ENCODE assay signal across 25 cellular contexts in the genomic region with DNA sequence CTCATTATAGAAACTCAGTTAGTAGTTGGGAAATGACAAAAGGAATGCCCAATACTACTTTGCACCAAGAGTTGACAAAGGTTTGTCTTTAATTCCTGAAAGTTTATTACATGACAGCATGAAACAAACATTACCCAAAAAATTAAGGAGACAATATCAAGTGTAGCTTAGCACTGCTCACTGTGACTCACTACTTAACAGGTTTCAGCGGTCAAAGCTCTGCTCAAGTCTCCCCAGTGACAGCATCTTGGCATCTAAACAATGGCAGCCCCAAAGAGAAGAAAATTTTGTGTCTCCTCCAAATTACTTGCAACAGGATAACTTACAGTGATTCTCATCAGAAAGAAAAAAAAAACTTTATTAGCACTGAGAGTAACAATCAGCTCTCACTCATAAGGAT.
DNase-seq lines count a peak whose midpoint lies in the region; ATAC-seq, FAIRE-seq and TF ChIP-seq lines count a peak whose summit lies in the region.
"Had no signal": no experiment of that assay in that cellular context is flagged by ENCODE, and none has a peak within 500 bp of the region (broad histone marks: within the 10 kb centered on the region; RNA-seq: fewer than 3 reads in every experiment).

No MANE protein-coding gene starts in this region.

- H3K4me1 Mint-ChIP-seq in GM23338 = no peaks in the 10 kb centered on the region
- H3K4me1 Mint-ChIP-seq: CD4-positive, alpha-beta memory T cell had no signal

- peak overlapping the region; percentile 3; the same call in 1 of the 2 replicates for H3K27ac Mint-ChIP-seq in GM23338
- H3K27ac Mint-ChIP-seq: CD4-positive, alpha-beta memory T cell had no signal

- 0 out of 3 replicates have a peak, but pooled peaks cover 2% of the 10 kb centered on the region for H3K9me3 Mint-ChIP-seq in GM23338

- H3K4me1 ChIP-seq in GM23338 (ENCODE audit: insufficient read depth) = no peaks in the 10 kb centered on the region
- H3K4me1 ChIP-seq: HAP-1 had no signal

- no peaks in the 10 kb centered on the region for H3K27me3 Mint-ChIP-seq in GM23338 (ENCODE audit: insufficient read depth, low read depth, poor library complexity)
- H3K27me3 Mint-ChIP-seq: CD4-positive, alpha-beta memory T cell had no signal

- H3K27me3 ChIP-seq in GM23338 (ENCODE audit: insufficient read depth) = no peaks in the 10 kb centered on the region
- H3K27me3 ChIP-seq in bronchial epithelial cell (ENCODE audit: control insufficient read depth, insufficient read depth, low read length) = no peaks in the 10 kb centered on the region

- DNase-seq in GM23338 (ENCODE audit: low spot score) (no peak), RKO (ENCODE audit: low spot score) (peak; percentile 12), bronchial epithelial cell (ENCODE audit: low read depth) (peak; percentile 11), glomerular visceral epithelial cell (ENCODE audit: extremely low spot score) (no peak), hepatic stellate cell (ENCODE audit: low spot score) (no peak)
- DNase-seq: C1 segment of cervical spinal cord; CD4-positive, alpha-beta memory T cell; COR-L47; EL; GF-D8; Karpas-422; MV-4-11; NCI-H1105 treated with DMSO at 0.1 percent for 48 hours; NCI-H146; NCI-H1930; NCI-H2107; NCI-H446 treated with DMSO at 0.1 percent for 48 hours; NCI-H526; SHP77 treated with DMSO at 0.1 percent for 48 hours had no signal

- no peak overlapping the region for H3K4me2 ChIP-seq in GM23338

- H3K4me3 ChIP-seq in GM23338 = no peak overlapping the region
- no peak overlapping the region for H3K4me3 ChIP-seq in bronchial epithelial cell (ENCODE audit: low read depth, low read length)
- H3K4me3 ChIP-seq: HAP-1 had no signal

- H2AFZ ChIP-seq in GM23338 = no peak overlapping the region

- H3K9me2 ChIP-seq in GM23338 (ENCODE audit: insufficient read depth) = no peaks in the 10 kb centered on the region

- no peak for FAIRE-seq in bronchial epithelial cell (lab: Jason Lieb, UNC)
- FAIRE-seq: GM18507, HepG2 had no signal

- ATAC-seq in GM23338 (no peak), HG02798 (IDR thresholded peaks at IDR 0.05; ENCODE audit: poor library complexity, unreplicated experiment) (no peak), HG02970 (IDR thresholded peaks at IDR 0.05; ENCODE audit: low FRiP score, unreplicated experiment) (no peak)
- ATAC-seq: HepG2, Panc1 had no signal

- no peaks in the 10 kb centered on the region for H3K36me3 ChIP-seq in GM23338 (ENCODE audit: insufficient read depth)
- no peaks in the 10 kb centered on the region for H3K36me3 ChIP-seq in bronchial epithelial cell (ENCODE audit: control insufficient read depth, insufficient read depth, low read length)
- H3K36me3 ChIP-seq: HAP-1 had no signal

- no peaks in the 10 kb centered on the region for H3K79me2 ChIP-seq in GM23338 (replicated peaks; ENCODE audit: insufficient read depth)

- no peaks in the 10 kb centered on the region for H3K36me3 Mint-ChIP-seq in GM23338 (ENCODE audit: low read depth)
- H3K36me3 Mint-ChIP-seq: CD4-positive, alpha-beta memory T cell had no signal

- no peaks in the 10 kb centered on the region for H4K20me1 ChIP-seq in GM23338 (replicated peaks; ENCODE audit: insufficient read depth)

- no peak overlapping the region for H3K27ac ChIP-seq in GM23338 (ENCODE audit: low read depth)

- TF ChIP-seq CTCF in GM23338 (conservative IDR thresholded peaks at IDR 0.05; ENCODE audit: low read depth in 2 of 2) (no peak), bronchial epithelial cell (IDR thresholded peaks at IDR 0.05; ENCODE audit: insufficient read depth, low read length, severe bottlenecking) (no peak)

- no peak overlapping the region for H3K4me3 Mint-ChIP-seq in GM23338
- H3K4me3 Mint-ChIP-seq: CD4-positive, alpha-beta memory T cell had no signal

- H3F3A ChIP-seq in GM23338 (replicated peaks; ENCODE audit: low read depth) = no peaks in the 10 kb centered on the region

TF ChIP-seq in GM23338, 12 proteins besides CTCF, POLR2A, EP300 and RAD21:
- TF ChIP-seq CREB1 (CRISPR knock-in tag; IDR thresholded peaks at IDR 0.05; ENCODE audit: low read depth) (no peak), JUNB (IDR thresholded peaks at IDR 0.05; ENCODE audit: unreplicated experiment) (no peak), ZNF331 (CRISPR knock-in tag; IDR thresholded peaks at IDR 0.05; ENCODE audit: low read depth) (no peak), ZNF114 (CRISPR knock-in tag; IDR thresholded peaks at IDR 0.05) (no peak), ETS1 (IDR thresholded peaks at IDR 0.05) (no peak)

Comparison
In these comparisons a context has a peak if more than half of its experiments do, and no peak if none do; other contexts are left out.
1. DNase-seq: peak in RKO (single experiment) and bronchial epithelial cell (single experiment); none in GM23338 (single experiment), glomerular visceral epithelial cell (single experiment) and hepatic stellate cell (single experiment).